ENCODE assay signal across 11 cellular contexts in the genomic region with DNA sequence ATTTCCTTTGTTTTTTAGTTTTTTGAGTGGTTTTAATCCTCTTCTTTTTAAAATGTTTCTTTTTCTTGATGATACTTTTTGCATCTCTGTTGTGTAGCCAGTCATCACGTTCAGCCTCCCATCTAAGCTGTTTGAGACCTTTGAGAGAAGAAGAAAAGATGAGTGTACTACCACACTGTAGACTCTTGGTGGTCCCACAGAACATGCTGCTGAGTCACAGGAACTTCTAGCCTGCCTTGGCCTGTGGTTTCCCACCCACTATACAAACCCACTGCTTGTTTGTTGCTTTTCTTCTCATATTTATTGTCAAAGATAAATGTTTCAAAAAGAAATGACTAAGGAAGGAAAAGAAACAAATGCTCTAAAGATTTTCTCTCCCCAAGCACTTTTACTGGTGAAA. TPM values are rescaled to one million over a fixed set of nuclear protein-coding genes. Genes with fewer than 3 reads are reported as not detected.
DNase-seq lines count a peak whose midpoint lies in the region; ATAC-seq and TF ChIP-seq lines count a peak whose summit lies in the region.
"Had no signal": no experiment of that assay in that cellular context is flagged by ENCODE, and none has a peak within 500 bp of the region (broad histone marks: within the 10 kb centered on the region; RNA-seq: fewer than 3 reads in every experiment).

No MANE protein-coding gene starts in this region.

- H3K9me3 Mint-ChIP-seq in activated T-cell treated with anti-CD3 and anti-CD28 coated beads, Interleukin-2, amount 50 U/mL, for 4 hours: peaks cover 10% of the 10 kb centered on the region
- peaks cover 2 to 28% (median 14%) of the 10 kb centered on the region in 9 donors for H3K9me3 Mint-ChIP-seq in naive thymus-derived CD8-positive, alpha-beta T cell

- TF ChIP-seq CTCF in Loucy (conservative IDR thresholded peaks at IDR 0.05; ENCODE audit: low read length) (peak; percentile 45), GM20000 (IDR thresholded peaks at IDR 0.05; ENCODE audit: extremely low read depth, missing control alignments) (no peak)

- H3K27me3 Mint-ChIP-seq in activated T-cell treated with anti-CD3 and anti-CD28 coated beads, Interleukin-2, amount 50 U/mL, for 4 hours (ENCODE audit: low read depth): no peaks in the 10 kb centered on the region
- H3K27me3 Mint-ChIP-seq in naive thymus-derived CD8-positive, alpha-beta T cell: no peaks in the 10 kb centered on the region
- H3K27me3 Mint-ChIP-seq: dendritic cell treated with granulocyte-macrophage colony-stimulating factor and Interleukin-4, amounts not matched to agents 40 ng/mL and 50 ng/mL, for 4 days had no signal

- peaks cover 13% of the 10 kb centered on the region; the same call in 1 of the 2 replicates for H3F3A ChIP-seq in Loucy (ENCODE audit: low read depth)

- peaks cover 26% of the 10 kb centered on the region for H3K4me1 ChIP-seq in Loucy (ENCODE audit: insufficient read depth, low read length, poor library complexity, severe bottlenecking)

- peaks cover 74% of the 10 kb centered on the region for H3K36me3 ChIP-seq in Loucy (ENCODE audit: insufficient read depth, low read length)

- H4K20me1 ChIP-seq in Loucy (ENCODE audit: insufficient read depth, low read length, poor library complexity, severe bottlenecking): peaks cover 56% of the 10 kb centered on the region

- H3K9ac ChIP-seq in Loucy (ENCODE audit: low read depth, low read length, poor library complexity, severe bottlenecking): no peak overlapping the region

- H3K4me2 ChIP-seq in Loucy (ENCODE audit: low read depth, low read length, poor library complexity, severe bottlenecking): peak overlapping the region; percentile 35
- H3K4me2 ChIP-seq: hepatocyte had no signal

- ATAC-seq in activated T-cell treated with anti-CD3 and anti-CD28 coated beads, Interleukin-2, amount 50 U/mL, for 4 hours: peak; percentile 73 to 85
- ATAC-seq in naive thymus-derived CD8-positive, alpha-beta T cell: peak; percentile 61 to 65
- no peak for ATAC-seq in GM18517 (IDR thresholded peaks at IDR 0.05; ENCODE audit: unreplicated experiment)

- H3K27me3 ChIP-seq in Loucy (ENCODE audit: insufficient read depth, low read length, poor library complexity, severe bottlenecking): no peaks in the 10 kb centered on the region
- H3K27me3 ChIP-seq: hepatocyte had no signal

- peaks cover 50% of the 10 kb centered on the region for H3K36me3 Mint-ChIP-seq in activated T-cell treated with anti-CD3 and anti-CD28 coated beads, Interleukin-2, amount 50 U/mL, for 4 hours (ENCODE audit: insufficient read depth)
- H3K36me3 Mint-ChIP-seq in naive thymus-derived CD8-positive, alpha-beta T cell: peaks cover 29 to 59% (median 58%) of the 10 kb centered on the region in 3 donors

- peak overlapping the region in 9 of 10 donors; percentile 11 to 86 (median 46) for H3K27ac Mint-ChIP-seq in naive thymus-derived CD8-positive, alpha-beta T cell
- H3K27ac Mint-ChIP-seq: dendritic cell treated with granulocyte-macrophage colony-stimulating factor and Interleukin-4, amounts not matched to agents 40 ng/mL and 50 ng/mL, for 4 days had no signal

- no peak overlapping the region for H3K4me3 Mint-ChIP-seq in activated T-cell treated with anti-CD3 and anti-CD28 coated beads, Interleukin-2, amount 50 U/mL, for 4 hours
- H3K4me3 Mint-ChIP-seq in naive thymus-derived CD8-positive, alpha-beta T cell: no peak overlapping the region
- H3K4me3 Mint-ChIP-seq: dendritic cell treated with granulocyte-macrophage colony-stimulating factor and Interleukin-4, amounts not matched to agents 40 ng/mL and 50 ng/mL, for 4 days had no signal

- peaks cover 76% of the 10 kb centered on the region for H3K79me2 ChIP-seq in Loucy (ENCODE audit: insufficient read depth, low read length)

- POLR2A ChIA-PET in naive thymus-derived CD8-positive, alpha-beta T cell (lab: Charles Lee): interaction anchor here (1.4 kb wide), 1 partner anchor 30 kb away, joined by 3 read pairs; the partner anchor contains the start of genes CEBPZ and NDUFAF7

- no peaks in the 10 kb centered on the region for H3K9me2 ChIP-seq in Loucy (replicated peaks; ENCODE audit: low read depth, low read length)

- DNase-seq in EH (ENCODE audit: low read depth): peak; percentile 17
- peak; percentile 26 for DNase-seq in activated T-cell treated with anti-CD3 and anti-CD28 coated beads, Interleukin-2, amount 50 U/mL, for 4 hours
- DNase-seq in naive thymus-derived CD8-positive, alpha-beta T cell: peak in 2 of 10 donors; percentile 10
- no peak for DNase-seq in midbrain (lab: John Stamatoyannopoulos, UW)
- no peak for DNase-seq in GM20000 (ENCODE audit: low spot score)
- no peak for DNase-seq in NCI-H345 (lab: John Stamatoyannopoulos, UW)
- DNase-seq: NCI-H526 had no signal

- H2AFZ ChIP-seq in Loucy (ENCODE audit: low read length): no peak overlapping the region
- H2AFZ ChIP-seq: hepatocyte had no signal

- H3K4me1 Mint-ChIP-seq in activated T-cell treated with anti-CD3 and anti-CD28 coated beads, Interleukin-2, amount 50 U/mL, for 4 hours (ENCODE audit: low read depth): peaks cover 39% of the 10 kb centered on the region
- H3K4me1 Mint-ChIP-seq in naive thymus-derived CD8-positive, alpha-beta T cell: peaks cover 11 to 40% (median 37%) of the 10 kb centered on the region in 4 donors

- peaks cover 8% of the 10 kb centered on the region for H3K9me3 ChIP-seq in Loucy (ENCODE audit: insufficient read depth, low read depth, low read length)

- no peak overlapping the region for H3K4me3 ChIP-seq in Loucy (ENCODE audit: low read length, poor library complexity, severe bottlenecking)
- H3K4me3 ChIP-seq: hepatocyte had no signal

RNA-seq across cellular contexts. Expression of gene CEBPZOS, which starts 5.5 kb away (rescaled TPM):
- total RNA-seq in activated T-cell treated with anti-CD3 and anti-CD28 coated beads, Interleukin-2, amount 50 U/mL, for 4 hours: 10 to 100 TPM; 35.3 to 41.1 (median 37.0) TPM
- total RNA-seq in naive thymus-derived CD8-positive, alpha-beta T cell: 10 to 100 TPM; 42.3 to 45.4 TPM
- 10 to 100 TPM; 43.0 to 44.5 (median 43.8) TPM for polyA plus RNA-seq in naive thymus-derived CD8-positive, alpha-beta T cell

RNA-seq across cellular contexts. Expression of gene SULT6B1, which starts 13.3 kb away (rescaled TPM):
- not detected for total RNA-seq in activated T-cell treated with anti-CD3 and anti-CD28 coated beads, Interleukin-2, amount 50 U/mL, for 4 hours
- total RNA-seq in naive thymus-derived CD8-positive, alpha-beta T cell: not detected
- polyA plus RNA-seq in naive thymus-derived CD8-positive, alpha-beta T cell: not detected
- total RNA-seq: hepatocyte had no signal
- polyA plus RNA-seq: hepatocyte had no signal

RNA-seq across cellular contexts. Expression of gene CEBPZ, which starts 29.6 kb away (rescaled TPM):
- total RNA-seq in activated T-cell treated with anti-CD3 and anti-CD28 coated beads, Interleukin-2, amount 50 U/mL, for 4 hours: 100 to 1,000 TPM; 103 to 131 (median 117) TPM
- 10 to 100 TPM; 88.4 to 98.5 TPM for total RNA-seq in naive thymus-derived CD8-positive, alpha-beta T cell
- polyA plus RNA-seq in naive thymus-derived CD8-positive, alpha-beta T cell: 10 to 100 TPM; 24.3 to 37.8 (median 25.7) TPM

RNA-seq across cellular contexts. Expression of gene NDUFAF7, which starts 29.7 kb away (rescaled TPM):
- total RNA-seq in activated T-cell treated with anti-CD3 and anti-CD28 coated beads, Interleukin-2, amount 50 U/mL, for 4 hours: 10 to 100 TPM; 16.4 to 22.1 (median 17.9) TPM
- total RNA-seq in naive thymus-derived CD8-positive, alpha-beta T cell: 10 to 100 TPM; 32.4 to 35.2 TPM
- polyA plus RNA-seq in naive thymus-derived CD8-positive, alpha-beta T cell: 1 to 10 TPM; 5.7 to 9.5 (median 8.4) TPM

RNA-seq across cellular contexts. Expression of gene EIF2AK2, which starts 45.0 kb away (rescaled TPM):
- total RNA-seq in activated T-cell treated with anti-CD3 and anti-CD28 coated beads, Interleukin-2, amount 50 U/mL, for 4 hours: 10 to 100 TPM; 13.8 to 23.4 (median 21.2) TPM
- 10 to 100 TPM; 24.4 to 31.1 TPM for total RNA-seq in naive thymus-derived CD8-positive, alpha-beta T cell
- polyA plus RNA-seq in naive thymus-derived CD8-positive, alpha-beta T cell: 10 to 100 TPM; 18.8 to 28.8 (median 21.6) TPM

Comparison
In these comparisons a context has a peak if more than half of its experiments do, and no peak if none do; other contexts are left out.
1. DNase-seq: peak in EH (single experiment) and activated T-cell treated with anti-CD3 and anti-CD28 coated beads, Interleukin-2, amount 50 U/mL, for 4 hours (single experiment); none in midbrain (single experiment), GM20000 (single experiment) and NCI-H345 (single experiment).